In the genomic region with DNA sequence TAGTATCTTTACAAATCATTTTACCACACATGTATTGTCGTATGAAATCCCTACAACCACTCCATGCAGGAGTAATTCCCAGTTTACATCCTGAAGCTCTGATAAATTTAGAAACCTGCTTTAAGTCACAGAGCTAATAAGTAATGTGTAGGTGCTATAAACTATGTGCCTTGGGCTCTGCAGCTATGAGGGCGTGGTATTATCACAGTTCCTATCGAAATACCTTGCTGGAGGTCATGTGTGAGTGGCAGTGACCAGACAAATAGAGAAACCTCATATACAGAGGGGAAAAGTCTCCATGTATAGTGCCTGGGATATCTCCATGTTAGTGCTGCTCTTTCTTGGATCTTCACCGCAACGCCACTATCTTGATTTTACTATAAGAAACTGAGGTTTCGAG, we compare ENCODE assay signal across 9 cellular contexts. TPM values are rescaled to one million over a fixed set of nuclear protein-coding genes. Genes with fewer than 3 reads are reported as not detected.
DNase-seq lines count a peak whose midpoint lies in the region; ATAC-seq and TF ChIP-seq lines count a peak whose summit lies in the region.
"Had no signal": no experiment of that assay in that cellular context is flagged by ENCODE, and none has a peak within 500 bp of the region (broad histone marks: within the 10 kb centered on the region; RNA-seq: fewer than 3 reads in every experiment).

No MANE protein-coding gene starts in this region.

- no peaks in the 10 kb centered on the region for H3K9me3 Mint-ChIP-seq in activated CD8-positive, alpha-beta T cell treated with anti-CD3 and anti-CD28 coated beads for 36 hours
- no peaks in the 10 kb centered on the region for H3K9me3 Mint-ChIP-seq in stimulated activated memory B cell treated with anti-CD40 and anti-IgM and Interleukin-4, amounts not matched to agents 10 μg/mL and 1 μg/mL and 100 μg/mL, for 72 hours

- intact Hi-C loops in HCT116 (cut with micrococcal nuclease): no loop called here
- intact Hi-C loops in activated CD8-positive, alpha-beta T cell treated with anti-CD3 and anti-CD28 coated beads for 36 hours (cut with micrococcal nuclease): no loop called here

- H2AFZ ChIP-seq in HCT116 (ENCODE audit: low read depth, low read length, poor library complexity, severe bottlenecking): no peak overlapping the region

- peaks cover 32% of the 10 kb centered on the region for H3K4me1 Mint-ChIP-seq in activated CD8-positive, alpha-beta T cell treated with anti-CD3 and anti-CD28 coated beads for 36 hours (ENCODE audit: low read depth)
- H3K4me1 Mint-ChIP-seq in stimulated activated memory B cell treated with anti-CD40 and anti-IgM and Interleukin-4, amounts not matched to agents 10 μg/mL and 1 μg/mL and 100 μg/mL, for 72 hours: peaks cover 34% of the 10 kb centered on the region

- H3K4me3 ChIP-seq in HCT116 (replicated peaks in 1 of 2; ENCODE audit: low read depth in 1 of 2, low read length in 2 of 2): no peak overlapping the region; a peak in 2 of 4 replicates
- peak overlapping the region; percentile 75 to 80 for H3K4me3 ChIP-seq in gastroesophageal sphincter
- H3K4me3 ChIP-seq in foreskin fibroblast (ENCODE audit: low read depth in 1 of 2, low read length in 2 of 2): no peak overlapping the region

- TF ChIP-seq CTCF in HCT116 (IDR thresholded peaks at IDR 0.05 in 2 of 3, conservative IDR thresholded peaks at IDR 0.05 in 1 of 3; ENCODE audit: borderline replicate concordance in 1 of 3, insufficient read depth in 1 of 3, low read depth in 2 of 3, low read length in 2 of 3) (no peak), gastroesophageal sphincter (IDR thresholded peaks at IDR 0.05) (no peak), foreskin fibroblast (IDR thresholded peaks at IDR 0.05; ENCODE audit: low read depth, low read length) (no peak)
- TF ChIP-seq CTCF in activated CD8-positive, alpha-beta T cell treated with anti-CD3 and anti-CD28 coated beads for 36 hours (IDR thresholded peaks at IDR 0.05): no peak

- BruUV-seq in HCT116 (replicated peaks; lab: Mats Ljungman, UMichigan): no TSS peak

- CTCF ChIA-PET in HCT116 (lab: Charles Lee): no interaction called here
- CTCF ChIA-PET in activated CD8-positive, alpha-beta T cell treated with anti-CD3 and anti-CD28 coated beads for 36 hours (lab: Charles Lee): interaction anchor here (1.3 kb wide), 2 partner anchors 58 to 84 kb away, joined by 4 to 6 read pairs; a partner anchor contains a TSS

- POLR2A ChIA-PET in HCT116 (lab: Charles Lee): no interaction called here
- POLR2A ChIA-PET in activated CD8-positive, alpha-beta T cell treated with anti-CD3 and anti-CD28 coated beads for 36 hours (lab: Charles Lee): interaction anchor here (0.5 to 4.1 kb wide), 8 partner anchors 11 to 175 kb away, joined by 3 to 18 read pairs (median 4); a partner anchor contains a TSS

- no peak for TF ChIP-seq EP300 in gastroesophageal sphincter (IDR thresholded peaks at IDR 0.05)

- WGBS in gastroesophageal sphincter (ENCODE audit: low coverage in 1 of 2), 2 donors: 82 to 100% methylated on average over 5 to 6 of the region's 6 CpGs

- no peak for ATAC-seq in HCT116
- ATAC-seq in activated CD8-positive, alpha-beta T cell treated with anti-CD3 and anti-CD28 coated beads for 36 hours: no peak
- ATAC-seq in gastroesophageal sphincter: no peak
- ATAC-seq in stimulated activated memory B cell treated with anti-CD40 and anti-IgM and Interleukin-4, amounts not matched to agents 10 μg/mL and 1 μg/mL and 100 μg/mL, for 72 hours: no peak
- no peak for ATAC-seq in GM19328 (IDR thresholded peaks at IDR 0.05; ENCODE audit: unreplicated experiment)
- ATAC-seq in GM18505 (IDR thresholded peaks at IDR 0.05; ENCODE audit: unreplicated experiment): no peak

- H3K36me3 ChIP-seq in HCT116 (ENCODE audit: control insufficient read depth in 1 of 2, insufficient read depth in 2 of 2, low read length in 2 of 2) (no peaks in the 10 kb centered on the region), gastroesophageal sphincter (no peaks in the 10 kb centered on the region)

- H3K4me3 Mint-ChIP-seq in activated CD8-positive, alpha-beta T cell treated with anti-CD3 and anti-CD28 coated beads for 36 hours: peak overlapping the region; percentile 93
- peak overlapping the region; percentile 94 for H3K4me3 Mint-ChIP-seq in stimulated activated memory B cell treated with anti-CD40 and anti-IgM and Interleukin-4, amounts not matched to agents 10 μg/mL and 1 μg/mL and 100 μg/mL, for 72 hours

- H3K9me3 ChIP-seq in HCT116 (ENCODE audit: control insufficient read depth in 1 of 2, insufficient read depth in 1 of 2, low read depth in 1 of 2, low read length in 2 of 2) (no peaks in the 10 kb centered on the region), gastroesophageal sphincter (no peaks in the 10 kb centered on the region)

- TF ChIP-seq RAD21 in HCT116 (IDR thresholded peaks at IDR 0.05; ENCODE audit: low read depth): no peak

- peaks cover 11 to 19% of the 10 kb centered on the region in 2 experiments for H3K4me1 ChIP-seq in HCT116 (ENCODE audit: control insufficient read depth in 1 of 2, insufficient read depth in 2 of 2, low read length in 2 of 2)
- H3K4me1 ChIP-seq in gastroesophageal sphincter: peaks cover 11 to 43% (median 12%) of the 10 kb centered on the region in 3 donors

- H3K36me3 Mint-ChIP-seq in activated CD8-positive, alpha-beta T cell treated with anti-CD3 and anti-CD28 coated beads for 36 hours (ENCODE audit: low read depth): peaks cover 11% of the 10 kb centered on the region
- no peaks in the 10 kb centered on the region for H3K36me3 Mint-ChIP-seq in stimulated activated memory B cell treated with anti-CD40 and anti-IgM and Interleukin-4, amounts not matched to agents 10 μg/mL and 1 μg/mL and 100 μg/mL, for 72 hours

- H4K20me1 ChIP-seq in HCT116 (ENCODE audit: insufficient read depth): no peaks in the 10 kb centered on the region

- peaks cover 41% of the 10 kb centered on the region for H3K79me2 ChIP-seq in HCT116 (ENCODE audit: insufficient read depth, low read length)

- H3K27me3 ChIP-seq in HCT116 (ENCODE audit: insufficient read depth, low read length) (no peaks in the 10 kb centered on the region), gastroesophageal sphincter (peaks cover 12% of the 10 kb centered on the region)

- peaks cover 3% of the 10 kb centered on the region for H3K27me3 Mint-ChIP-seq in activated CD8-positive, alpha-beta T cell treated with anti-CD3 and anti-CD28 coated beads for 36 hours
- peaks cover 16% of the 10 kb centered on the region for H3K27me3 Mint-ChIP-seq in stimulated activated memory B cell treated with anti-CD40 and anti-IgM and Interleukin-4, amounts not matched to agents 10 μg/mL and 1 μg/mL and 100 μg/mL, for 72 hours

- H3K27ac ChIP-seq in HCT116 (ENCODE audit: low read depth, low read length): no peak overlapping the region
- H3K27ac ChIP-seq in gastroesophageal sphincter: peak overlapping the region; percentile 81 to 98 (median 94)

- peak overlapping the region; percentile 97 for H3K27ac Mint-ChIP-seq in activated CD8-positive, alpha-beta T cell treated with anti-CD3 and anti-CD28 coated beads for 36 hours
- H3K27ac Mint-ChIP-seq in stimulated activated memory B cell treated with anti-CD40 and anti-IgM and Interleukin-4, amounts not matched to agents 10 μg/mL and 1 μg/mL and 100 μg/mL, for 72 hours: peak overlapping the region; percentile 97

- RAD21 ChIA-PET in HCT116 (lab: Charles Lee; ENCODE audit: low non-redundant PET in 1 of 2, low total read pairs in 2 of 2, uncharacterized antibody in 2 of 2, unreplicated experiment in 2 of 2): no interaction called here

- DNase-seq in HCT116 (ENCODE audit: low read depth, low spot score): no peak
- DNase-seq in activated CD8-positive, alpha-beta T cell treated with anti-CD3 and anti-CD28 coated beads for 36 hours: no peak
- no peak for DNase-seq in KG1 (lab: John Stamatoyannopoulos, UW)
- DNase-seq in foreskin fibroblast: no peak
- DNase-seq: NCI-H446 had no signal

- H3K9me2 ChIP-seq in HCT116 (ENCODE audit: insufficient read depth): no peaks in the 10 kb centered on the region

- H3K4me2 ChIP-seq in HCT116 (ENCODE audit: low read length): peak overlapping the region; percentile 84

- TF ChIP-seq POLR2A in HCT116 (IDR thresholded peaks at IDR 0.05; ENCODE audit: borderline replicate concordance, extremely low read depth, insufficient read depth, insufficient read length): no peak
- TF ChIP-seq POLR2A in gastroesophageal sphincter (IDR thresholded peaks at IDR 0.05): no peak
- no peak for TF ChIP-seq POLR2A in GM18505 (IDR thresholded peaks at IDR 0.05; ENCODE audit: borderline replicate concordance, extremely low read depth, insufficient read depth, insufficient read length)

- peak overlapping the region; percentile 88 for H3K9ac ChIP-seq in HCT116 (ENCODE audit: low read length)

TF ChIP-seq in HCT116, 20 proteins besides CTCF, POLR2A, EP300 and RAD21:
- TF ChIP-seq, protein P1, sequence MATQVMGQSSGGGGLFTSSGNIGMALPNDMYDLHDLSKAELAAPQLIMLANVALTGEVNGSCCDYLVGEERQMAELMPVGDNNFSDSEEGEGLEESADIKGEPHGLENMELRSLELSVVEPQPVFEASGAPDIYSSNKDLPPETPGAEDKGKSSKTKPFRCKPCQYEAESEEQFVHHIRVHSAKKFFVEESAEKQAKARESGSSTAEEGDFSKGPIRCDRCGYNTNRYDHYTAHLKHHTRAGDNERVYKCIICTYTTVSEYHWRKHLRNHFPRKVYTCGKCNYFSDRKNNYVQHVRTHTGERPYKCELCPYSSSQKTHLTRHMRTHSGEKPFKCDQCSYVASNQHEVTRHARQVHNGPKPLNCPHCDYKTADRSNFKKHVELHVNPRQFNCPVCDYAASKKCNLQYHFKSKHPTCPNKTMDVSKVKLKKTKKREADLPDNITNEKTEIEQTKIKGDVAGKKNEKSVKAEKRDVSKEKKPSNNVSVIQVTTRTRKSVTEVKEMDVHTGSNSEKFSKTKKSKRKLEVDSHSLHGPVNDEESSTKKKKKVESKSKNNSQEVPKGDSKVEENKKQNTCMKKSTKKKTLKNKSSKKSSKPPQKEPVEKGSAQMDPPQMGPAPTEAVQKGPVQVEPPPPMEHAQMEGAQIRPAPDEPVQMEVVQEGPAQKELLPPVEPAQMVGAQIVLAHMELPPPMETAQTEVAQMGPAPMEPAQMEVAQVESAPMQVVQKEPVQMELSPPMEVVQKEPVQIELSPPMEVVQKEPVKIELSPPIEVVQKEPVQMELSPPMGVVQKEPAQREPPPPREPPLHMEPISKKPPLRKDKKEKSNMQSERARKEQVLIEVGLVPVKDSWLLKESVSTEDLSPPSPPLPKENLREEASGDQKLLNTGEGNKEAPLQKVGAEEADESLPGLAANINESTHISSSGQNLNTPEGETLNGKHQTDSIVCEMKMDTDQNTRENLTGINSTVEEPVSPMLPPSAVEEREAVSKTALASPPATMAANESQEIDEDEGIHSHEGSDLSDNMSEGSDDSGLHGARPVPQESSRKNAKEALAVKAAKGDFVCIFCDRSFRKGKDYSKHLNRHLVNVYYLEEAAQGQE (IDR thresholded peaks at IDR 0.05; ENCODE audit: low read depth): no peak
- TF ChIP-seq FOSL1 (IDR thresholded peaks at IDR 0.05; ENCODE audit: low read depth): no peak
- no peak for TF ChIP-seq JUND (IDR thresholded peaks at IDR 0.05)

RNA-seq across cellular contexts. Expression of a gene that starts 0.9 kb away (rescaled TPM):
- 37.3 TPM for total RNA-seq in HCT116 (2021; ENCODE audit: unreplicated experiment)
- 14.1 and 14.8 TPM in 2 replicates for polyA plus RNA-seq in HCT116 (2012)
- 10 to 100 TPM; 51.7 to 54.9 TPM for total RNA-seq in activated CD8-positive, alpha-beta T cell treated with anti-CD3 and anti-CD28 coated beads for 36 hours
- total RNA-seq in gastroesophageal sphincter: 10 to 100 TPM; 20.0 to 45.8 (median 34.1) TPM

Comparison
In these comparisons a context has a peak if more than half of its experiments do, and no peak if none do; other contexts are left out.
1. H3K4me3 ChIP-seq: peak in gastroesophageal sphincter (2 of 2); none in HCT116 (0 of 2) and foreskin fibroblast (0 of 2).